1 cellular context compared by ENCODE assay signal in genomic region chr2:60531638-60532216, GRCh38.
TF ChIP-seq lines count a peak whose summit lies in the region.

No MANE protein-coding gene starts in this region.

TF ChIP-seq in GM23338, 12 proteins besides CTCF, POLR2A, EP300 and RAD21 (continued from another document):
- TF ChIP-seq ZNF462 (CRISPR knock-in tag; IDR thresholded peaks at IDR 0.05) (no peak), ZNF331 (CRISPR knock-in tag; IDR thresholded peaks at IDR 0.05; ENCODE audit: low read depth) (no peak)
